14 cellular contexts compared by ENCODE assay signal in the genomic region with DNA sequence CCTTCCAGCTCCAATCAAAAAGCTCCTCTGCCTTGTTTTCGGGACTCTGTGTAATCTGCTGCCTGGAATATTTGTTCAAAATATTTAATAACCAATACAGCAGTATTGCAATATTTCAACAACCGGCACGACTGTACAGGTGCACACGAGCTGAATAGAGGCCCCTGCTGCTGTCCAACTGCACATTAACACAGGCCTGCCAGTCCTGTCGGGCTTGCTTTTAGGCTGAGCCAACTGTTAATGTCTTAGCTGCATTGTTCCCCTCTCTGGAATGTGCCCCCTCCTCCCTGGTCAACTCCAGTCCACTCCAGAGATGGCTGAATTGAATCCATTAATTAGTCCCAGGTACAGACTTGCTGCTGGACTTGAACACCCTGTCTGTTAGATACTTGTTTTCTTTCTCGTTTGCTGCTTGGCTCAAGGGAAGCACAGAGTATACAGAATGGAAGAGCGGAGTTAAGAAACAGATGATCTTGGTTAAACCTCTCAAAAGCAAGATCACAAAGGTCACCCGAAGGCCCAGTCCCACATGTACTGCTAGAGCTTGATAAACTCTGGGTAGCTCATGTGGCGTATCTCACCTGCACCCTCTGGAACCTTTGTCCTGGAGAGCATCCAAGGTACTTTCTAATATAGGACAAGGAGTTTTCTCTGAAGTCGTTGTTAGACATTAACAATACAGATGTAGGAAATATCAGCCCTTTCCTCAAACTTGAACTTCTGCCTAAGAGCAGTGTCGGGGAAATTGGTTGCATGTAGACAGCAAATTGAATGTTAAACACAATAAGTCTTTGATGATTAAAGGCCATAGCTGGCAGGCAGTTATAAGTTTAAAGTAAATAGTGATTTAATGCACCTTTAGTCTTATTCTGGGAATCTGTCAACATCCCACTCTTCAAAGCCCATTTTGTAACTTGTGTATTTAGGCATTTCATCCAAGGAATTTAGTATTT. TPM values are rescaled to one million over a fixed set of nuclear protein-coding genes. Genes with fewer than 3 reads are reported as not detected.
A peak's percentile ranks its signal among the peaks of the same experiment; 100 is the strongest.
DNase-seq lines count a peak whose midpoint lies in the region; ATAC-seq and TF ChIP-seq lines count a peak whose summit lies in the region.
"Had no signal": no experiment of that assay in that cellular context is flagged by ENCODE, and none has a peak within 500 bp of the region (broad histone marks: within the 10 kb centered on the region; RNA-seq: fewer than 3 reads in every experiment).

No MANE protein-coding gene starts in this region.

- TF ChIP-seq CTCF in breast epithelium (IDR thresholded peaks at IDR 0.05) = no peak
- TF ChIP-seq CTCF in MCF 10A (IDR thresholded peaks at IDR 0.05; ENCODE audit: unreplicated experiment) = no peak
- no peak for TF ChIP-seq CTCF in upper lobe of left lung (IDR thresholded peaks at IDR 0.05)
- no peak for TF ChIP-seq CTCF in CD8-positive, alpha-beta T cell (IDR thresholded peaks at IDR 0.05)

- H3K27ac Mint-ChIP-seq in MCF 10A (ENCODE audit: low read depth, unreplicated experiment) (no peak overlapping the region), naive B cell (peak overlapping the region in 4 of 6 donors; percentile 10 to 43 (median 34))
- H3K27ac Mint-ChIP-seq in CD8-positive, alpha-beta T cell = no peak overlapping the region

- no peak for TF ChIP-seq POLR2A in breast epithelium (IDR thresholded peaks at IDR 0.05)
- no peak for TF ChIP-seq POLR2A in upper lobe of left lung (IDR thresholded peaks at IDR 0.05)

- H3K27me3 Mint-ChIP-seq in MCF 10A (ENCODE audit: insufficient read depth, unreplicated experiment) (no peaks in the 10 kb centered on the region), naive B cell (no peaks in the 10 kb centered on the region)
- H3K27me3 Mint-ChIP-seq in CD8-positive, alpha-beta T cell (ENCODE audit: low read depth) = no peaks in the 10 kb centered on the region

- intact Hi-C loops in breast epithelium (cut with DNase I; ENCODE audit: low total_unique reads) = no loop called here
- intact Hi-C loops in MCF 10A (cut with micrococcal nuclease) = no loop called here
- intact Hi-C loops in Right ventricle myocardium superior (cut with DNase I) = no loop called here
- intact Hi-C loops in CD8-positive, alpha-beta T cell (cut with DNase I, micrococcal nuclease) = no loop called here

- H3K4me3 ChIP-seq in breast epithelium = no peak overlapping the region
- H3K4me3 ChIP-seq in upper lobe of left lung = no peak overlapping the region
- no peak overlapping the region for H3K4me3 ChIP-seq in CD8-positive, alpha-beta T cell (ENCODE audit: low read depth, low read length)

- H3K27ac ChIP-seq in breast epithelium (peak overlapping the region; percentile 29 to 33), upper lobe of left lung (peak overlapping the region in 3 of 4 donors; percentile 1 to 45 (median 19))
- no peak overlapping the region for H3K27ac ChIP-seq in CD8-positive, alpha-beta T cell (ENCODE audit: low read depth, low read length)
- H3K27ac ChIP-seq: epithelial cell of prostate had no signal

- H3K9me3 Mint-ChIP-seq in MCF 10A (ENCODE audit: unreplicated experiment) = no peaks in the 10 kb centered on the region
- no peaks in the 10 kb centered on the region for H3K9me3 Mint-ChIP-seq in naive B cell
- H3K9me3 Mint-ChIP-seq in CD8-positive, alpha-beta T cell = no peaks in the 10 kb centered on the region

- H3K4me1 Mint-ChIP-seq in MCF 10A (ENCODE audit: insufficient read depth, unreplicated experiment) (peaks cover 13% of the 10 kb centered on the region), naive B cell (peaks cover 11 to 12% (median 12%) of the 10 kb centered on the region in 3 donors)
- H3K4me1 Mint-ChIP-seq in CD8-positive, alpha-beta T cell (ENCODE audit: low read depth) = no peaks in the 10 kb centered on the region

- H3K27me3 ChIP-seq in breast epithelium (no peaks in the 10 kb centered on the region), upper lobe of left lung (no peaks in the 10 kb centered on the region)
- no peaks in the 10 kb centered on the region for H3K27me3 ChIP-seq in CD8-positive, alpha-beta T cell (ENCODE audit: insufficient read depth, low read length)

- DNase-seq in breast epithelium (ENCODE audit: low spot score in 2 of 2) = peak in 1 of 2 donors; percentile 36
- no peak for DNase-seq in MCF 10A (ENCODE audit: unreplicated experiment)
- DNase-seq in Right ventricle myocardium superior = no peak
- DNase-seq in naive B cell = no peak
- DNase-seq in upper lobe of left lung = peak in 1 of 2 donors; percentile 51
- no peak for DNase-seq in HCEC 1CT
- no peak for DNase-seq in CD8-positive, alpha-beta T cell
- DNase-seq in NCI-H524 (lab: John Stamatoyannopoulos, UW) = no peak
- DNase-seq: activated CD4-positive, CD25-positive, alpha-beta regulatory T cell; activated CD8-positive, alpha-beta memory T cell treated with anti-CD3 and anti-CD28 coated beads, Interleukin-2, amount 50 U/mL, for 4 hours; head of caudate nucleus; NCI-H1092; NCI-H2171 treated with DMSO at 0.1 percent for 48 hours had no signal

- no peaks in the 10 kb centered on the region for H3K9me3 ChIP-seq in breast epithelium
- H3K9me3 ChIP-seq in upper lobe of left lung = no peaks in the 10 kb centered on the region
- H3K9me3 ChIP-seq in CD8-positive, alpha-beta T cell (ENCODE audit: low read length) = no peaks in the 10 kb centered on the region

- ATAC-seq in Right ventricle myocardium superior (ENCODE audit: poor library complexity) = peak; percentile 80
- ATAC-seq in naive B cell (ENCODE audit: low read depth in 2 of 2) = no peak
- peak; percentile 30 to 57 for ATAC-seq in upper lobe of left lung (ENCODE audit: low FRiP score in 2 of 2)
- ATAC-seq in CD8-positive, alpha-beta T cell = no peak

- POLR2A ChIA-PET in MCF 10A (lab: Yijun Ruan, JAX) = interaction anchor here (0.6 to 1.6 kb wide), 6 partner anchors 27 to 340 kb away, joined by 3 to 7 read pairs (median 4); no protein-coding TSS in a partner anchor
- POLR2A ChIA-PET in CD8-positive, alpha-beta T cell (lab: Charles Lee) = no interaction called here

- no peaks in the 10 kb centered on the region for H3K36me3 ChIP-seq in breast epithelium
- no peaks in the 10 kb centered on the region for H3K36me3 ChIP-seq in upper lobe of left lung
- peaks cover 10% of the 10 kb centered on the region for H3K36me3 ChIP-seq in CD8-positive, alpha-beta T cell (ENCODE audit: insufficient read depth, low read length)

- peak in 1 of 4 donors; percentile 23 for TF ChIP-seq EP300 in upper lobe of left lung (IDR thresholded peaks at IDR 0.05)

- H3K36me3 Mint-ChIP-seq in MCF 10A (ENCODE audit: insufficient read depth, unreplicated experiment) (no peaks in the 10 kb centered on the region), naive B cell (peaks cover 10 to 21% of the 10 kb centered on the region in 2 donors)
- H3K36me3 Mint-ChIP-seq in CD8-positive, alpha-beta T cell = peaks cover 48% of the 10 kb centered on the region

- 55 to 63% methylated on average over 9 to 11 of the region's 11 CpGs for WGBS in upper lobe of left lung, 2 donors

- CTCF ChIA-PET in MCF 10A (lab: Yijun Ruan, JAX) = interaction anchor here (0.6 to 9.7 kb wide), 12 partner anchors 8 to 576 kb away, joined by 3 to 216 read pairs (median 4); no protein-coding TSS in a partner anchor
- CTCF ChIA-PET in CD8-positive, alpha-beta T cell (lab: Charles Lee) = interaction anchor here (1.2 to 1.7 kb wide), 2 partner anchors 213 to 252 kb away, joined by 3 to 8 read pairs; no protein-coding TSS in a partner anchor

- H3K4me3 Mint-ChIP-seq in MCF 10A (ENCODE audit: unreplicated experiment) (no peak overlapping the region), naive B cell (no peak overlapping the region)
- H3K4me3 Mint-ChIP-seq in CD8-positive, alpha-beta T cell = no peak overlapping the region

- BruUV-seq in MCF 10A (replicated peaks; lab: Mats Ljungman, UMichigan) = no TSS peak

- H3K4me1 ChIP-seq in breast epithelium (peaks cover 0 to 7% of the 10 kb centered on the region in 2 donors), upper lobe of left lung (peaks cover 2 to 31% (median 18%) of the 10 kb centered on the region in 4 donors)
- no peaks in the 10 kb centered on the region for H3K4me1 ChIP-seq in CD8-positive, alpha-beta T cell (ENCODE audit: insufficient read depth, low read length)

RNA-seq across cellular contexts. Expression of a gene that starts 31.9 kb away (rescaled TPM):
- 1 to 10 TPM; 2.7 to 7.3 (median 6.6) TPM for total RNA-seq in breast epithelium
- 2.3 and 3.3 TPM in 2 replicates for total RNA-seq in MCF 10A (2022)
- 7.4 TPM for total RNA-seq in Right ventricle myocardium superior
- polyA plus RNA-seq in naive B cell (ENCODE audit: low read depth in 6 of 6) = 10 to 100 TPM; 14.0 to 43.9 (median 30.8) TPM
- total RNA-seq in upper lobe of left lung = 1 to 10 TPM; 3.1 to 5.6 (median 4.5) TPM
- 1 to 10 TPM; 4.2 to 5.9 TPM for total RNA-seq in CD8-positive, alpha-beta T cell

Comparison
In these comparisons a context has a peak if more than half of its experiments do, and no peak if none do; other contexts are left out.
1. H3K27ac Mint-ChIP-seq: peak in naive B cell (4 of 6); none in MCF 10A (single experiment) and CD8-positive, alpha-beta T cell (single experiment).
2. ATAC-seq: peak in Right ventricle myocardium superior (single experiment) and upper lobe of left lung (2 of 2); none in naive B cell (0 of 2) and CD8-positive, alpha-beta T cell (single experiment).